In genomic region chr4:165328101-165328425, GRCh38 we compare ENCODE assay signal across 9 cellular contexts. TPM values are rescaled to one million over a fixed set of nuclear protein-coding genes. Genes with fewer than 3 reads are reported as not detected.
DNase-seq lines count a peak whose midpoint lies in the region; ATAC-seq and TF ChIP-seq lines count a peak whose summit lies in the region.
"Had no signal": no experiment of that assay in that cellular context is flagged by ENCODE, and none has a peak within 500 bp of the region (broad histone marks: within the 10 kb centered on the region; RNA-seq: fewer than 3 reads in every experiment).

No MANE protein-coding gene starts in this region.

- H4K20me1 ChIP-seq in PC-9 (ENCODE audit: insufficient read depth): peaks cover 38% of the 10 kb centered on the region

- intact Hi-C loops in PC-9 (cut with micrococcal nuclease; ENCODE audit: unreplicated experiment) (loop anchor here (10.0 kb wide), 1 partner anchor 1833 kb away; the partner anchor contains the start of gene TMA16), stomach (cut with DNase I; ENCODE audit: low total_unique reads) (no loop called here)

- TF ChIP-seq CTCF in PC-9 (conservative IDR thresholded peaks at IDR 0.05) (no peak), gastroesophageal sphincter (IDR thresholded peaks at IDR 0.05) (no peak), stomach (IDR thresholded peaks at IDR 0.05) (no peak)

- H3K4me3 ChIP-seq in PC-9 (peak overlapping the region; percentile 80), gastroesophageal sphincter (peak overlapping the region; percentile 66 to 94), stomach (peak overlapping the region; percentile 87 to 96 (median 88))

- TF ChIP-seq EP300 in gastroesophageal sphincter (IDR thresholded peaks at IDR 0.05) (no peak), stomach (IDR thresholded peaks at IDR 0.05) (no peak)

- H3K27ac Mint-ChIP-seq in activated T-helper 17 cell treated with anti-CD3 and anti-CD28 coated beads, Interleukin-2, amount 50 U/mL, for 72 hours: no peak overlapping the region
- H3K27ac Mint-ChIP-seq: stimulated activated naive B cell treated with anti-CD40 and anti-IgM and Interleukin-4, amounts not matched to agents 10 μg/mL and 1 μg/mL and 100 μg/mL, for 72 hours had no signal

- H3K9me3 ChIP-seq in PC-9 (ENCODE audit: insufficient read depth, low read depth) (no peaks in the 10 kb centered on the region), gastroesophageal sphincter (no peaks in the 10 kb centered on the region), stomach (no peaks in the 10 kb centered on the region)

- peak overlapping the region; percentile 43 for H3K27ac ChIP-seq in PC-9
- H3K27ac ChIP-seq in gastroesophageal sphincter: peak overlapping the region in 3 of 4 donors; percentile 79 to 86 (median 82)
- H3K27ac ChIP-seq in stomach: peak overlapping the region; percentile 81 to 92 (median 89)

- no peaks in the 10 kb centered on the region for H3K27me3 Mint-ChIP-seq in activated T-helper 17 cell treated with anti-CD3 and anti-CD28 coated beads, Interleukin-2, amount 50 U/mL, for 72 hours
- H3K27me3 Mint-ChIP-seq: stimulated activated naive B cell treated with anti-CD40 and anti-IgM and Interleukin-4, amounts not matched to agents 10 μg/mL and 1 μg/mL and 100 μg/mL, for 72 hours had no signal

- peak; percentile 6 for ATAC-seq in GM21528 (IDR thresholded peaks at IDR 0.05; ENCODE audit: low FRiP score, unreplicated experiment)
- no peak for ATAC-seq in gastroesophageal sphincter
- ATAC-seq in activated T-helper 17 cell treated with anti-CD3 and anti-CD28 coated beads, Interleukin-2, amount 50 U/mL, for 72 hours (replicated peaks): no peak
- no peak for ATAC-seq in GM18909 (IDR thresholded peaks at IDR 0.05; ENCODE audit: poor library complexity, unreplicated experiment)

- H2AFZ ChIP-seq in PC-9: peak overlapping the region; percentile 79

- BruUV-seq in PC-9 (replicated peaks; lab: Mats Ljungman, UMichigan): no TSS peak

- no peaks in the 10 kb centered on the region for H3K36me3 Mint-ChIP-seq in activated T-helper 17 cell treated with anti-CD3 and anti-CD28 coated beads, Interleukin-2, amount 50 U/mL, for 72 hours (ENCODE audit: low read depth)

- peaks cover 40% of the 10 kb centered on the region for H3K4me1 Mint-ChIP-seq in activated T-helper 17 cell treated with anti-CD3 and anti-CD28 coated beads, Interleukin-2, amount 50 U/mL, for 72 hours

- H3K4me2 ChIP-seq in PC-9: peak overlapping the region; percentile 98

- WGBS in gastroesophageal sphincter (ENCODE audit: low coverage in 1 of 2), 2 donors: 2% methylated on average over 7 of the region's 7 CpGs
- WGBS in stomach, 5 donors: 0 to 2% (median 1%) methylated on average over 7 of the region's 7 CpGs

- H3F3A ChIP-seq in PC-9 (ENCODE audit: insufficient read depth, low read depth): peaks cover 22% of the 10 kb centered on the region

- H3K79me2 ChIP-seq in PC-9 (ENCODE audit: low read depth): peaks cover 55% of the 10 kb centered on the region

- TF ChIP-seq POLR2A in gastroesophageal sphincter (IDR thresholded peaks at IDR 0.05): no peak
- TF ChIP-seq POLR2A in stomach (IDR thresholded peaks at IDR 0.05): no peak

- POLR2A ChIA-PET in PC-9 (lab: Charles Lee; ENCODE audit: unreplicated experiment): no interaction called here

- H3K27me3 ChIP-seq in PC-9 (ENCODE audit: insufficient read depth, low read depth) (no peaks in the 10 kb centered on the region), gastroesophageal sphincter (no peaks in the 10 kb centered on the region), stomach (no peaks in the 10 kb centered on the region)

- H3K4me1 ChIP-seq in PC-9 (replicated peaks; ENCODE audit: insufficient read depth) (peaks cover 49% of the 10 kb centered on the region), gastroesophageal sphincter (peaks cover 0 to 23% (median 5%) of the 10 kb centered on the region in 3 donors), stomach (peaks cover 12 to 57% (median 37%) of the 10 kb centered on the region in 4 donors)

- H3K9me2 ChIP-seq in PC-9 (ENCODE audit: insufficient read depth): no peaks in the 10 kb centered on the region

- DNase-seq in PC-9 (no peak), stomach (no peak), Ammon's horn (ENCODE audit: low spot score) (no peak), amniotic stem cell (lab: John Stamatoyannopoulos, UW) (no peak)

- peaks cover 1% of the 10 kb centered on the region for H3K36me3 ChIP-seq in PC-9 (ENCODE audit: low read depth)
- no peaks in the 10 kb centered on the region for H3K36me3 ChIP-seq in gastroesophageal sphincter
- H3K36me3 ChIP-seq in stomach: no peaks in the 10 kb centered on the region

- H3K4me3 Mint-ChIP-seq in activated T-helper 17 cell treated with anti-CD3 and anti-CD28 coated beads, Interleukin-2, amount 50 U/mL, for 72 hours: no peak overlapping the region
- H3K4me3 Mint-ChIP-seq: stimulated activated naive B cell treated with anti-CD40 and anti-IgM and Interleukin-4, amounts not matched to agents 10 μg/mL and 1 μg/mL and 100 μg/mL, for 72 hours had no signal

- no peaks in the 10 kb centered on the region for H3K9me3 Mint-ChIP-seq in activated T-helper 17 cell treated with anti-CD3 and anti-CD28 coated beads, Interleukin-2, amount 50 U/mL, for 72 hours
- H3K9me3 Mint-ChIP-seq: stimulated activated naive B cell treated with anti-CD40 and anti-IgM and Interleukin-4, amounts not matched to agents 10 μg/mL and 1 μg/mL and 100 μg/mL, for 72 hours had no signal

- CTCF ChIA-PET in PC-9 (lab: Charles Lee): no interaction called here

RNA-seq across cellular contexts. Expression of gene MSMO1, which starts 0.6 kb away (rescaled TPM):
- total RNA-seq in PC-9 (2021) (111 and 117 TPM in 2 replicates), gastroesophageal sphincter (10 to 100 TPM; 10.4 to 34.7 (median 13.9) TPM), stomach (10 to 100 TPM in 3 of 5 donors, 1 to 10 TPM in 2; 6.7 to 62.6 (median 10.3) TPM)
- 10 to 100 TPM; 18.6 to 46.4 (median 36.3) TPM for polyA plus RNA-seq in stomach
- total RNA-seq in activated T-helper 17 cell treated with anti-CD3 and anti-CD28 coated beads, Interleukin-2, amount 50 U/mL, for 72 hours: 10 to 100 TPM; 57.9 to 71.4 TPM

RNA-seq across cellular contexts. Expression of gene CPE, which starts 50.7 kb away (rescaled TPM):
- 1.3 and 1.4 TPM in 2 replicates for total RNA-seq in PC-9 (2021)
- total RNA-seq in gastroesophageal sphincter: 100 to 1,000 TPM; 126 to 272 (median 201) TPM
- total RNA-seq in stomach: 100 to 1,000 TPM in 1 of 5 donors, 10 to 100 TPM in 4; 11.9 to 143 (median 44.5) TPM
- 10 to 100 TPM in 2 of 3 donors, 1 to 10 TPM in 1; 8.8 to 27.8 (median 13.1) TPM for polyA plus RNA-seq in stomach
- total RNA-seq in activated T-helper 17 cell treated with anti-CD3 and anti-CD28 coated beads, Interleukin-2, amount 50 U/mL, for 72 hours: not detected
